Comparison of ENCODE assay signal across 1 cellular context in the genomic region with DNA sequence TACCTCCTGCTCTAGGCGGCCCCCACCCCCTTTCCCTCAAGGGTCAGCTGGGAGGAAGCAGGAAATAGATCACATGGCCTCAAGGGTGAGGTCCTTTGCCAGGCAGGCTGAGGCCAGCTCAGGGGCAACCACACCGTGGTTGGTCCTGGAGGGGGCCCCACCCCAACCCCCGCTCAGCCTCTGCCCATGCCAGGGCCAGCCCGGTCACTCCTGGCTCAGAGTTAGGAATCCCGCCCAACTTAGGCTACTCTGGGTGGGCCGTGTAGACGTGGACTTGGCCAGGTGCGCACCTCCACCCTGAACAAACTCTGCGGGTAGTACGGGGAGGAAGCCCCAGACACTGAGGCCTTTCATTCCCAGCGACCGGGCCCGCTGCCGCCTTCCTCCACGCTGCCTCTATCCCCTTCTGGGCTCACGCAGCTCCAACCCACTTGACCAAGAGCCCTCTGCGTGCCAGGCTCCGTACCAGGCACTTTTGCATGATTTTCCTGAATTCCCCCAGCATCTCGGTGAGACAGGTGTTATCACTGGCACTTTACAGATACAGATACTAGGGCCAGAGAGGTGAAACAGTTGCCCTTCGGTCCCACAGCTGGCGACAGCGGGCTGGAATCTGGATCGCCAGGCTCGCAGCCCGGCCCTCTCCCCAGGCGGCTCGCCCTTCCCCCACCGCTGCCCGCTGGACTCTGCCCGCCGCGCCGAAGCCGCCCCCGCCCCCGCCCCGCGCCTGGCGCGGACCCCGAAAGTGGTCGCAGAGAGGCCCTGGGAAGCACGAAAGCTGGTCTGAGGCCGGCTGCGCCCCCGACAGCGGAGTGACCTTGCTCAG.
TF ChIP-seq lines count a peak whose summit lies in the region.

No MANE protein-coding gene starts in this region.

TF ChIP-seq in K562, 482 proteins besides CTCF, POLR2A, EP300 and RAD21 (continued from another document and continues in another):
- TF ChIP-seq ZBTB40 (IDR thresholded peaks at IDR 0.05) = no peak
- TF ChIP-seq ZBTB40 (CRISPR knock-in tag; IDR thresholded peaks at IDR 0.05) = no peak
- no peak for TF ChIP-seq ZKSCAN8 (CRISPR knock-in tag; IDR thresholded peaks at IDR 0.05)
- no peak for TF ChIP-seq CREB3 (tag; conservative IDR thresholded peaks at IDR 0.05; ENCODE audit: low read depth)
- peak; percentile 71; the same call in 1 of the 2 replicates for TF ChIP-seq ZNF589 (CRISPR knock-in tag; IDR thresholded peaks at IDR 0.05; ENCODE audit: low read depth)
- peak; percentile 66 for TF ChIP-seq RBFOX2 (IDR thresholded peaks at IDR 0.05; ENCODE audit: low read depth, low read length)
- TF ChIP-seq PYGO2 (tag; IDR thresholded peaks at IDR 0.05) = no peak
- TF ChIP-seq NCOA2 (IDR thresholded peaks at IDR 0.05; ENCODE audit: partially characterized antibody in 2 of 2) = no peak
- 0 out of 2 replicates have a peak, but pooled peaks have one; percentile 24 for TF ChIP-seq ZC3H4 (CRISPR knock-in tag; IDR thresholded peaks at IDR 0.05; ENCODE audit: borderline replicate concordance)
- TF ChIP-seq TAF15 (IDR thresholded peaks at IDR 0.05; ENCODE audit: low read depth, low read length) = no peak
- peak; percentile 34 for TF ChIP-seq EGR1 (conservative IDR thresholded peaks at IDR 0.05)
- TF ChIP-seq CREB1 (IDR thresholded peaks at IDR 0.05) = no peak
- TF ChIP-seq CREB1 (CRISPR knock-in tag; IDR thresholded peaks at IDR 0.05) = no peak
- TF ChIP-seq NRF1 (conservative IDR thresholded peaks at IDR 0.05 in 1 of 2, IDR thresholded peaks at IDR 0.05 in 1 of 2) = peak; percentile 26 to 30; a peak in 1 of 4 replicates
- TF ChIP-seq, protein P1, sequence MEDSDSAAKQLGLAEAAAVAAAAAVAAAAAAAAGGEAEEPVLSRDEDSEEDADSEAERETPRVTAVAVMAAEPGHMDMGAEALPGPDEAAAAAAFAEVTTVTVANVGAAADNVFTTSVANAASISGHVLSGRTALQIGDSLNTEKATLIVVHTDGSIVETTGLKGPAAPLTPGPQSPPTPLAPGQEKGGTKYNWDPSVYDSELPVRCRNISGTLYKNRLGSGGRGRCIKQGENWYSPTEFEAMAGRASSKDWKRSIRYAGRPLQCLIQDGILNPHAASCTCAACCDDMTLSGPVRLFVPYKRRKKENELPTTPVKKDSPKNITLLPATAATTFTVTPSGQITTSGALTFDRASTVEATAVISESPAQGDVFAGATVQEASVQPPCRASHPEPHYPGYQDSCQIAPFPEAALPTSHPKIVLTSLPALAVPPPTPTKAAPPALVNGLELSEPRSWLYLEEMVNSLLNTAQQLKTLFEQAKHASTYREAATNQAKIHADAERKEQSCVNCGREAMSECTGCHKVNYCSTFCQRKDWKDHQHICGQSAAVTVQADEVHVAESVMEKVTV (CRISPR knock-in tag; IDR thresholded peaks at IDR 0.05) = no peak
- no peak for TF ChIP-seq MXI1 (IDR thresholded peaks at IDR 0.05; ENCODE audit: low read depth, low read length)
- TF ChIP-seq, protein P2, sequence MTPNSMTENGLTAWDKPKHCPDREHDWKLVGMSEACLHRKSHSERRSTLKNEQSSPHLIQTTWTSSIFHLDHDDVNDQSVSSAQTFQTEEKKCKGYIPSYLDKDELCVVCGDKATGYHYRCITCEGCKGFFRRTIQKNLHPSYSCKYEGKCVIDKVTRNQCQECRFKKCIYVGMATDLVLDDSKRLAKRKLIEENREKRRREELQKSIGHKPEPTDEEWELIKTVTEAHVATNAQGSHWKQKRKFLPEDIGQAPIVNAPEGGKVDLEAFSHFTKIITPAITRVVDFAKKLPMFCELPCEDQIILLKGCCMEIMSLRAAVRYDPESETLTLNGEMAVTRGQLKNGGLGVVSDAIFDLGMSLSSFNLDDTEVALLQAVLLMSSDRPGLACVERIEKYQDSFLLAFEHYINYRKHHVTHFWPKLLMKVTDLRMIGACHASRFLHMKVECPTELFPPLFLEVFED (CRISPR knock-in tag; conservative IDR thresholded peaks at IDR 0.05) = peak; percentile 44; the same call in 1 of the 2 replicates
- TF ChIP-seq, protein P3, sequence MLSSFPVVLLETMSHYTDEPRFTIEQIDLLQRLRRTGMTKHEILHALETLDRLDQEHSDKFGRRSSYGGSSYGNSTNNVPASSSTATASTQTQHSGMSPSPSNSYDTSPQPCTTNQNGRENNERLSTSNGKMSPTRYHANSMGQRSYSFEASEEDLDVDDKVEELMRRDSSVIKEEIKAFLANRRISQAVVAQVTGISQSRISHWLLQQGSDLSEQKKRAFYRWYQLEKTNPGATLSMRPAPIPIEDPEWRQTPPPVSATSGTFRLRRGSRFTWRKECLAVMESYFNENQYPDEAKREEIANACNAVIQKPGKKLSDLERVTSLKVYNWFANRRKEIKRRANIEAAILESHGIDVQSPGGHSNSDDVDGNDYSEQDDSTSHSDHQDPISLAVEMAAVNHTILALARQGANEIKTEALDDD (IDR thresholded peaks at IDR 0.05) = peak; percentile 47; the same call in 1 of the 2 replicates
- TF ChIP-seq TFAP4 (CRISPR knock-in tag; IDR thresholded peaks at IDR 0.05; ENCODE audit: borderline replicate concordance) = peak; percentile 98
- TF ChIP-seq UBTF (IDR thresholded peaks at IDR 0.05; ENCODE audit: borderline replicate concordance in 1 of 2, low read depth in 2 of 2, low read length in 2 of 2) = 0 out of 4 replicates have a peak, but pooled peaks of 1 of the 2 experiments have one; percentile 4
- TF ChIP-seq, protein P4, sequence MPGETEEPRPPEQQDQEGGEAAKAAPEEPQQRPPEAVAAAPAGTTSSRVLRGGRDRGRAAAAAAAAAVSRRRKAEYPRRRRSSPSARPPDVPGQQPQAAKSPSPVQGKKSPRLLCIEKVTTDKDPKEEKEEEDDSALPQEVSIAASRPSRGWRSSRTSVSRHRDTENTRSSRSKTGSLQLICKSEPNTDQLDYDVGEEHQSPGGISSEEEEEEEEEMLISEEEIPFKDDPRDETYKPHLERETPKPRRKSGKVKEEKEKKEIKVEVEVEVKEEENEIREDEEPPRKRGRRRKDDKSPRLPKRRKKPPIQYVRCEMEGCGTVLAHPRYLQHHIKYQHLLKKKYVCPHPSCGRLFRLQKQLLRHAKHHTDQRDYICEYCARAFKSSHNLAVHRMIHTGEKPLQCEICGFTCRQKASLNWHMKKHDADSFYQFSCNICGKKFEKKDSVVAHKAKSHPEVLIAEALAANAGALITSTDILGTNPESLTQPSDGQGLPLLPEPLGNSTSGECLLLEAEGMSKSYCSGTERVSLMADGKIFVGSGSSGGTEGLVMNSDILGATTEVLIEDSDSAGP (CRISPR knock-in tag; IDR thresholded peaks at IDR 0.05) = no peak; the same call in 1 of the 2 replicates
- peak; percentile 81 for TF ChIP-seq REST (CRISPR knock-in tag; IDR thresholded peaks at IDR 0.05; ENCODE audit: low read depth)
- peak; percentile 73 for TF ChIP-seq MYC (IDR thresholded peaks at IDR 0.05; ENCODE audit: low read depth, low read length)
- peak; percentile 76; the same call in 1 of the 2 replicates for TF ChIP-seq MYC (CRISPR knock-in tag; IDR thresholded peaks at IDR 0.05; ENCODE audit: borderline replicate concordance, low read depth)
- peak; percentile 68; the same call in 1 of the 2 replicates for TF ChIP-seq ZNF561 (CRISPR knock-in tag; conservative IDR thresholded peaks at IDR 0.05)
